10 cellular contexts compared by ENCODE assay signal in the genomic region with DNA sequence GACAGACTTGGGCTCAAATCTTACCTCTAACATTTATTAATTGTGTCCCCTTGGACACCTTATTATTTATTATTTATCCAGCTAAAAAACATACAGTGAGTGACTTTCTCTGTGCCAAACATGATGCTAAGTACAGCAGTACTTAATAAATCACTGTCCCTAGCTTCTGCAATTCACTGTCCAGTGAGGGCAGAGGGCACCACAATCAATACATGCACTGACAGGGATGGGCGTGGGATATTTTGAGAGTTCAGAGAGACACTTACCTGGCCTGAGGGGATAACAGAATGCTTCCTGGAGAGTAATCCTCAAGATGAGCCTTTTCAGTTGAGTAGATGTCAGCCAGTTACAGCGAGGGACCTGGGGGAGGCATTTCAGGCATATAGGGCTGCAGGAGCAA. TPM values are rescaled to one million over a fixed set of nuclear protein-coding genes. Genes with fewer than 3 reads are reported as not detected.
"Had no signal": no experiment of that assay in that cellular context is flagged by ENCODE, and none has a peak within 500 bp of the region (broad histone marks: within the 10 kb centered on the region; RNA-seq: fewer than 3 reads in every experiment).

No MANE protein-coding gene starts in this region.

- H3K4me3 ChIP-seq: GM23248, HAP-1, K562 had no signal

- H3K4me1 ChIP-seq: HAP-1 had no signal

- DNase-seq: GM23248, H7, HFFc6, KG1 had no signal

- ATAC-seq: HCT116, K562 had no signal

- H3K27ac ChIP-seq: GM23248 had no signal

- H3K9me3 Mint-ChIP-seq: HFFc6 had no signal

- H3K36me3 ChIP-seq: HAP-1 had no signal

- H2AFZ ChIP-seq: GM23248 had no signal

- H3K9me3 ChIP-seq: HAP-1 had no signal

- FAIRE-seq: HTR-8/SVneo, K562 had no signal

- H3K27ac Mint-ChIP-seq: HFFc6 had no signal

- H3K9ac ChIP-seq: GM23248 had no signal

- H3K4me3 Mint-ChIP-seq: HFFc6 had no signal

RNA-seq across cellular contexts. Expression of a gene that starts 9.3 kb away (rescaled TPM):
- total RNA-seq: GM23248, H4, H7, HFFc6, HT-29, K562 had no signal
- polyA plus RNA-seq: GM23248, K562 had no signal

RNA-seq across cellular contexts. Expression of a gene that starts 25.6 kb away (rescaled TPM):
- total RNA-seq: GM23248, H4, H7, HFFc6, HT-29, K562 had no signal
- polyA plus RNA-seq: GM23248, K562 had no signal

RNA-seq across cellular contexts. Expression of a gene that starts 43.8 kb away (rescaled TPM):
- total RNA-seq: GM23248, H4, H7, HFFc6, HT-29, K562 had no signal
- polyA plus RNA-seq: GM23248, K562 had no signal
